1 cellular context compared by ENCODE assay signal in the genomic region with DNA sequence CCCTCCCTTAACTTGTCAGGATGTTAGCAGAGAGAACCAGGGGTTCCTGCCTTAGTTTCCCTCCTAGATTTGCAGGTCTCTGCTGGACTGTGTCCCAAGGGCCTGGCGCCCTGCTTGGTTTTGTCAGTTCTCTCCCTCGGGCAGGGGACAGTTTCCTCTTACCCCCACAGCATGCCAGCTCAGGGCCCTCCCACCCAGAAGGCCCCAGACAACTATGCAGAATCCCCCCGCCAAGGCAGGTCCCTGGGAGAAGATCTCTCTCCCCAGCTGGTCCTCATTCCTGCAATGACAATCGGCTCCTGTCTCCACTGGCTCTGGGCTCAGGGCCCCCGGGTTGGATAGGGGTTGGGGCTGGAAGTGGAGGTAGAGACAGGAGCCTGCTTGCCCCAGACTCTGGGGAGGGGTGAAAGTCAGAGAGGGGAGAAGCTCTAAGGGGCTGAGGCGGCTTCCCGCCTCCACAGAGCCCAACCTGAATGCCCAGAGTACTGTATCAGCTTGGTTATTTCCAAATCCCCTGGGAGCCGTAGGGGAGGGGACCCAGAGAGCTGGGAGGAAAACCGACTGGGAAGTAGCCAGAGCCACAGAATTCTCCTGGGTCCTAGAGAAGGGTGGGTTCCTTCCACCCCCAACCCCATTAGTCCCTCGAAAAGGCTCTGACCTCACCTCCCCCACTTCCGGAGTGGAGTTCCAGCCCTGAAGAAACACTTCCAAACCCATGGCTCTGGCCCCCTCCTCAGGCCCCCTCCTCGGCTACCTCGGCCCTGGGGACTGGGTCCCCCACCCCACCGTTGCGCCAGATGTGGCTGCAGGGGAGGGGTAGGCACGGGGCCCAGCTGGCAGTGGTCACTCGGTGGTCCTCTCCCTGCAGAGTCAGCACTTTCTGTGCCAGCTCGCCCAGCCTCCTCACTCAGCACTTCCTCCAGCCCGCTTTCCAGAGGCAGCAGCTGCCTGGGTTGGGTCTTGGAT.
A peak's percentile ranks its signal among the peaks of the same experiment; 100 is the strongest.
TF ChIP-seq lines count a peak whose summit lies in the region.

No MANE protein-coding gene starts in this region.

TF ChIP-seq in HEK293, 187 proteins besides CTCF, POLR2A, EP300 and RAD21 (continued from another document and continues in another):
- TF ChIP-seq, protein P1, sequence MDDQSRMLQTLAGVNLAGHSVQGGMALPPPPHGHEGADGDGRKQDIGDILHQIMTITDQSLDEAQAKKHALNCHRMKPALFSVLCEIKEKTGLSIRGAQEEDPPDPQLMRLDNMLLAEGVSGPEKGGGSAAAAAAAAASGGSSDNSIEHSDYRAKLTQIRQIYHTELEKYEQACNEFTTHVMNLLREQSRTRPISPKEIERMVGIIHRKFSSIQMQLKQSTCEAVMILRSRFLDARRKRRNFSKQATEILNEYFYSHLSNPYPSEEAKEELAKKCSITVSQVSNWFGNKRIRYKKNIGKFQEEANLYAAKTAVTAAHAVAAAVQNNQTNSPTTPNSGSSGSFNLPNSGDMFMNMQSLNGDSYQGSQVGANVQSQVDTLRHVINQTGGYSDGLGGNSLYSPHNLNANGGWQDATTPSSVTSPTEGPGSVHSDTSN (CRISPR knock-in tag; IDR thresholded peaks at IDR 0.05) = no peak
- TF ChIP-seq PRDM1 (tag by site-specific recombination; IDR thresholded peaks at IDR 0.05) (no peak), ZNF529 (tag by site-specific recombination; IDR thresholded peaks at IDR 0.05; ENCODE audit: insufficient replicate concordance) (no peak), ZNF596 (tag by site-specific recombination; IDR thresholded peaks at IDR 0.05) (no peak), ZFHX2 (tag by site-specific recombination; conservative IDR thresholded peaks at IDR 0.05) (peak; percentile 33), SETDB1 (IDR thresholded peaks at IDR 0.05; ENCODE audit: insufficient read length, low read length) (no peak), OSR2 (tag by site-specific recombination; IDR thresholded peaks at IDR 0.05) (peak; percentile 24; the same call in 1 of the 2 replicates), GLIS1 (tag by site-specific recombination; IDR thresholded peaks at IDR 0.05) (peak; percentile 90), ZEB2 (tag by site-specific recombination; IDR thresholded peaks at IDR 0.05) (peak; percentile 45; the same call in 1 of the 2 replicates), ZNF416 (tag by site-specific recombination; IDR thresholded peaks at IDR 0.05) (no peak), ZNF561 (tag by site-specific recombination; IDR thresholded peaks at IDR 0.05; ENCODE audit: borderline replicate concordance) (peak; percentile 57; the same call in 1 of the 2 replicates), ZFP3 (tag by site-specific recombination; IDR thresholded peaks at IDR 0.05; ENCODE audit: low read depth) (no peak), ZNF768 (tag by site-specific recombination; IDR thresholded peaks at IDR 0.05) (no peak), ZNF785 (tag by site-specific recombination; IDR thresholded peaks at IDR 0.05) (no peak), ZNF571 (tag by site-specific recombination; IDR thresholded peaks at IDR 0.05) (no peak), ZIC2 (tag by site-specific recombination; IDR thresholded peaks at IDR 0.05) (0 out of 2 replicates have a peak, but pooled peaks have one; percentile 8), KLF9 (tag by site-specific recombination; IDR thresholded peaks at IDR 0.05; ENCODE audit: low read depth) (no peak), GLI2 (tag by site-specific recombination; IDR thresholded peaks at IDR 0.05; ENCODE audit: borderline replicate concordance, low read depth) (no peak), ZNF341 (tag by site-specific recombination; IDR thresholded peaks at IDR 0.05; ENCODE audit: low read depth) (peak; percentile 42), ZNF133 (tag by site-specific recombination; IDR thresholded peaks at IDR 0.05) (no peak)
- TF ChIP-seq, protein P2, sequence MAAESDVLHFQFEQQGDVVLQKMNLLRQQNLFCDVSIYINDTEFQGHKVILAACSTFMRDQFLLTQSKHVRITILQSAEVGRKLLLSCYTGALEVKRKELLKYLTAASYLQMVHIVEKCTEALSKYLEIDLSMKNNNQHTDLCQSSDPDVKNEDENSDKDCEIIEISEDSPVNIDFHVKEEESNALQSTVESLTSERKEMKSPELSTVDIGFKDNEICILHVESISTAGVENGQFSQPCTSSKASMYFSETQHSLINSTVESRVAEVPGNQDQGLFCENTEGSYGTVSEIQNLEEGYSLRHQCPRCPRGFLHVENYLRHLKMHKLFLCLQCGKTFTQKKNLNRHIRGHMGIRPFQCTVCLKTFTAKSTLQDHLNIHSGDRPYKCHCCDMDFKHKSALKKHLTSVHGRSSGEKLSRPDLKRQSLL (tag by site-specific recombination; IDR thresholded peaks at IDR 0.05) = no peak
- TF ChIP-seq, protein P3, sequence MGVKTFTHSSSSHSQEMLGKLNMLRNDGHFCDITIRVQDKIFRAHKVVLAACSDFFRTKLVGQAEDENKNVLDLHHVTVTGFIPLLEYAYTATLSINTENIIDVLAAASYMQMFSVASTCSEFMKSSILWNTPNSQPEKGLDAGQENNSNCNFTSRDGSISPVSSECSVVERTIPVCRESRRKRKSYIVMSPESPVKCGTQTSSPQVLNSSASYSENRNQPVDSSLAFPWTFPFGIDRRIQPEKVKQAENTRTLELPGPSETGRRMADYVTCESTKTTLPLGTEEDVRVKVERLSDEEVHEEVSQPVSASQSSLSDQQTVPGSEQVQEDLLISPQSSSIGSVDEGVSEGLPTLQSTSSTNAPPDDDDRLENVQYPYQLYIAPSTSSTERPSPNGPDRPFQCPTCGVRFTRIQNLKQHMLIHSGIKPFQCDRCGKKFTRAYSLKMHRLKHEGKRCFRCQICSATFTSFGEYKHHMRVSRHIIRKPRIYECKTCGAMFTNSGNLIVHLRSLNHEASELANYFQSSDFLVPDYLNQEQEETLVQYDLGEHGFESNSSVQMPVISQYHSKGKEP (tag by site-specific recombination; IDR thresholded peaks at IDR 0.05) = peak; percentile 32; the same call in 1 of the 2 replicates
- TF ChIP-seq, protein P4, sequence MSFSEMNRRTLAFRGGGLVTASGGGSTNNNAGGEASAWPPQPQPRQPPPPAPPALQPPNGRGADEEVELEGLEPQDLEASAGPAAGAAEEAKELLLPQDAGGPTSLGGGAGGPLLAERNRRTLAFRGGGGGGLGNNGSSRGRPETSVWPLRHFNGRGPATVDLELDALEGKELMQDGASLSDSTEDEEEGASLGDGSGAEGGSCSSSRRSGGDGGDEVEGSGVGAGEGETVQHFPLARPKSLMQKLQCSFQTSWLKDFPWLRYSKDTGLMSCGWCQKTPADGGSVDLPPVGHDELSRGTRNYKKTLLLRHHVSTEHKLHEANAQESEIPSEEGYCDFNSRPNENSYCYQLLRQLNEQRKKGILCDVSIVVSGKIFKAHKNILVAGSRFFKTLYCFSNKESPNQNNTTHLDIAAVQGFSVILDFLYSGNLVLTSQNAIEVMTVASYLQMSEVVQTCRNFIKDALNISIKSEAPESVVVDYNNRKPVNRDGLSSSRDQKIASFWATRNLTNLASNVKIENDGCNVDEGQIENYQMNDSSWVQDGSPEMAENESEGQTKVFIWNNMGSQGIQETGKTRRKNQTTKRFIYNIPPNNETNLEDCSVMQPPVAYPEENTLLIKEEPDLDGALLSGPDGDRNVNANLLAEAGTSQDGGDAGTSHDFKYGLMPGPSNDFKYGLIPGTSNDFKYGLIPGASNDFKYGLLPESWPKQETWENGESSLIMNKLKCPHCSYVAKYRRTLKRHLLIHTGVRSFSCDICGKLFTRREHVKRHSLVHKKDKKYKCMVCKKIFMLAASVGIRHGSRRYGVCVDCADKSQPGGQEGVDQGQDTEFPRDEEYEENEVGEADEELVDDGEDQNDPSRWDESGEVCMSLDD (tag by site-specific recombination; IDR thresholded peaks at IDR 0.05) = no peak
- TF ChIP-seq, protein P5, sequence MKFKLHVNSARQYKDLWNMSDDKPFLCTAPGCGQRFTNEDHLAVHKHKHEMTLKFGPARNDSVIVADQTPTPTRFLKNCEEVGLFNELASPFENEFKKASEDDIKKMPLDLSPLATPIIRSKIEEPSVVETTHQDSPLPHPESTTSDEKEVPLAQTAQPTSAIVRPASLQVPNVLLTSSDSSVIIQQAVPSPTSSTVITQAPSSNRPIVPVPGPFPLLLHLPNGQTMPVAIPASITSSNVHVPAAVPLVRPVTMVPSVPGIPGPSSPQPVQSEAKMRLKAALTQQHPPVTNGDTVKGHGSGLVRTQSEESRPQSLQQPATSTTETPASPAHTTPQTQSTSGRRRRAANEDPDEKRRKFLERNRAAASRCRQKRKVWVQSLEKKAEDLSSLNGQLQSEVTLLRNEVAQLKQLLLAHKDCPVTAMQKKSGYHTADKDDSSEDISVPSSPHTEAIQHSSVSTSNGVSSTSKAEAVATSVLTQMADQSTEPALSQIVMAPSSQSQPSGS (tag by site-specific recombination; IDR thresholded peaks at IDR 0.05; ENCODE audit: low read depth) = no peak
- TF ChIP-seq, protein P6, sequence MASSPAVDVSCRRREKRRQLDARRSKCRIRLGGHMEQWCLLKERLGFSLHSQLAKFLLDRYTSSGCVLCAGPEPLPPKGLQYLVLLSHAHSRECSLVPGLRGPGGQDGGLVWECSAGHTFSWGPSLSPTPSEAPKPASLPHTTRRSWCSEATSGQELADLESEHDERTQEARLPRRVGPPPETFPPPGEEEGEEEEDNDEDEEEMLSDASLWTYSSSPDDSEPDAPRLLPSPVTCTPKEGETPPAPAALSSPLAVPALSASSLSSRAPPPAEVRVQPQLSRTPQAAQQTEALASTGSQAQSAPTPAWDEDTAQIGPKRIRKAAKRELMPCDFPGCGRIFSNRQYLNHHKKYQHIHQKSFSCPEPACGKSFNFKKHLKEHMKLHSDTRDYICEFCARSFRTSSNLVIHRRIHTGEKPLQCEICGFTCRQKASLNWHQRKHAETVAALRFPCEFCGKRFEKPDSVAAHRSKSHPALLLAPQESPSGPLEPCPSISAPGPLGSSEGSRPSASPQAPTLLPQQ (tag by site-specific recombination; IDR thresholded peaks at IDR 0.05) = 0 out of 2 replicates have a peak, but pooled peaks have one; percentile 25
- TF ChIP-seq, protein P7, sequence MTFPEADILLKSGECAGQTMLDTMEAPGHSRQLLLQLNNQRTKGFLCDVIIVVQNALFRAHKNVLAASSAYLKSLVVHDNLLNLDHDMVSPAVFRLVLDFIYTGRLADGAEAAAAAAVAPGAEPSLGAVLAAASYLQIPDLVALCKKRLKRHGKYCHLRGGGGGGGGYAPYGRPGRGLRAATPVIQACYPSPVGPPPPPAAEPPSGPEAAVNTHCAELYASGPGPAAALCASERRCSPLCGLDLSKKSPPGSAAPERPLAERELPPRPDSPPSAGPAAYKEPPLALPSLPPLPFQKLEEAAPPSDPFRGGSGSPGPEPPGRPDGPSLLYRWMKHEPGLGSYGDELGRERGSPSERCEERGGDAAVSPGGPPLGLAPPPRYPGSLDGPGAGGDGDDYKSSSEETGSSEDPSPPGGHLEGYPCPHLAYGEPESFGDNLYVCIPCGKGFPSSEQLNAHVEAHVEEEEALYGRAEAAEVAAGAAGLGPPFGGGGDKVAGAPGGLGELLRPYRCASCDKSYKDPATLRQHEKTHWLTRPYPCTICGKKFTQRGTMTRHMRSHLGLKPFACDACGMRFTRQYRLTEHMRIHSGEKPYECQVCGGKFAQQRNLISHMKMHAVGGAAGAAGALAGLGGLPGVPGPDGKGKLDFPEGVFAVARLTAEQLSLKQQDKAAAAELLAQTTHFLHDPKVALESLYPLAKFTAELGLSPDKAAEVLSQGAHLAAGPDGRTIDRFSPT (tag by site-specific recombination; IDR thresholded peaks at IDR 0.05) = no peak
- TF ChIP-seq, protein P8, sequence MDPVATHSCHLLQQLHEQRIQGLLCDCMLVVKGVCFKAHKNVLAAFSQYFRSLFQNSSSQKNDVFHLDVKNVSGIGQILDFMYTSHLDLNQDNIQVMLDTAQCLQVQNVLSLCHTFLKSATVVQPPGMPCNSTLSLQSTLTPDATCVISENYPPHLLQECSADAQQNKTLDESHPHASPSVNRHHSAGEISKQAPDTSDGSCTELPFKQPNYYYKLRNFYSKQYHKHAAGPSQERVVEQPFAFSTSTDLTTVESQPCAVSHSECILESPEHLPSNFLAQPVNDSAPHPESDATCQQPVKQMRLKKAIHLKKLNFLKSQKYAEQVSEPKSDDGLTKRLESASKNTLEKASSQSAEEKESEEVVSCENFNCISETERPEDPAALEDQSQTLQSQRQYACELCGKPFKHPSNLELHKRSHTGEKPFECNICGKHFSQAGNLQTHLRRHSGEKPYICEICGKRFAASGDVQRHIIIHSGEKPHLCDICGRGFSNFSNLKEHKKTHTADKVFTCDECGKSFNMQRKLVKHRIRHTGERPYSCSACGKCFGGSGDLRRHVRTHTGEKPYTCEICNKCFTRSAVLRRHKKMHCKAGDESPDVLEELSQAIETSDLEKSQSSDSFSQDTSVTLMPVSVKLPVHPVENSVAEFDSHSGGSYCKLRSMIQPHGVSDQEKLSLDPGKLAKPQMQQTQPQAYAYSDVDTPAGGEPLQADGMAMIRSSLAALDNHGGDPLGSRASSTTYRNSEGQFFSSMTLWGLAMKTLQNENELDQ (tag by site-specific recombination; IDR thresholded peaks at IDR 0.05; ENCODE audit: low read depth) = no peak
- TF ChIP-seq, protein P9, sequence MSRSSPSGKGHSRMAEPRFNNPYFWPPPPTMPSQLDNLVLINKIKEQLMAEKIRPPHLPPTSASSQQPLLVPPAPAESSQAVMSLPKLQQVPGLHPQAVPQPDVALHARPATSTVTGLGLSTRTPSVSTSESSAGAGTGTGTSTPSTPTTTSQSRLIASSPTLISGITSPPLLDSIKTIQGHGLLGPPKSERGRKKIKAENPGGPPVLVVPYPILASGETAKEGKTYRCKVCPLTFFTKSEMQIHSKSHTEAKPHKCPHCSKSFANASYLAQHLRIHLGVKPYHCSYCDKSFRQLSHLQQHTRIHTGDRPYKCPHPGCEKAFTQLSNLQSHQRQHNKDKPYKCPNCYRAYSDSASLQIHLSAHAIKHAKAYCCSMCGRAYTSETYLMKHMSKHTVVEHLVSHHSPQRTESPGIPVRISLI (tag by site-specific recombination; IDR thresholded peaks at IDR 0.05) = no peak
